Comparison of ENCODE assay signal across 8 cellular contexts in genomic region chr3:40310690-40311089, GRCh38. TPM values are rescaled to one million over a fixed set of nuclear protein-coding genes. Genes with fewer than 3 reads are reported as not detected.
DNase-seq lines count a peak whose midpoint lies in the region; ATAC-seq lines count a peak whose summit lies in the region.

No MANE protein-coding gene starts in this region.

- H3K4me1 Mint-ChIP-seq in activated CD4-positive, alpha-beta T cell treated with anti-CD3 and anti-CD28 coated beads for 36 hours: peaks cover 25% of the 10 kb centered on the region
- H3K4me1 Mint-ChIP-seq in activated T-helper 17 cell treated with anti-CD3 and anti-CD28 coated beads, Interleukin-2, amount 50 U/mL, for 72 hours: no peaks in the 10 kb centered on the region
- H3K4me1 Mint-ChIP-seq in stimulated activated memory B cell treated with anti-CD40 and anti-IgM and Interleukin-4, amounts not matched to agents 10 μg/mL and 1 μg/mL and 100 μg/mL, for 72 hours: peaks cover 14% of the 10 kb centered on the region

- intact Hi-C loops in activated CD4-positive, alpha-beta T cell treated with anti-CD3 and anti-CD28 coated beads for 36 hours (cut with DNase I, micrococcal nuclease): no loop called here

- H3K36me3 Mint-ChIP-seq in activated CD4-positive, alpha-beta T cell treated with anti-CD3 and anti-CD28 coated beads for 36 hours (ENCODE audit: low read depth): peaks cover 29% of the 10 kb centered on the region
- H3K36me3 Mint-ChIP-seq in activated T-helper 17 cell treated with anti-CD3 and anti-CD28 coated beads, Interleukin-2, amount 50 U/mL, for 72 hours (ENCODE audit: low read depth): peaks cover 59% of the 10 kb centered on the region
- H3K36me3 Mint-ChIP-seq in stimulated activated memory B cell treated with anti-CD40 and anti-IgM and Interleukin-4, amounts not matched to agents 10 μg/mL and 1 μg/mL and 100 μg/mL, for 72 hours: peaks cover 6% of the 10 kb centered on the region

- peak overlapping the region; percentile 100 for H3K4me3 Mint-ChIP-seq in activated CD4-positive, alpha-beta T cell treated with anti-CD3 and anti-CD28 coated beads for 36 hours
- H3K4me3 Mint-ChIP-seq in activated T-helper 17 cell treated with anti-CD3 and anti-CD28 coated beads, Interleukin-2, amount 50 U/mL, for 72 hours: peak overlapping the region; percentile 95
- H3K4me3 Mint-ChIP-seq in stimulated activated memory B cell treated with anti-CD40 and anti-IgM and Interleukin-4, amounts not matched to agents 10 μg/mL and 1 μg/mL and 100 μg/mL, for 72 hours: peak overlapping the region; percentile 99

- CTCF ChIA-PET in activated CD4-positive, alpha-beta T cell treated with anti-CD3 and anti-CD28 coated beads for 36 hours (lab: Charles Lee): interaction anchor here (0.6 to 2.4 kb wide), 4 partner anchors 9 to 119 kb away, joined by 3 to 10 read pairs (median 6); no protein-coding TSS in a partner anchor

- peak overlapping the region; percentile 87 for H3K9ac ChIP-seq in iPS-15b (ENCODE audit: low read depth, low read length)

- POLR2A ChIA-PET in activated CD4-positive, alpha-beta T cell treated with anti-CD3 and anti-CD28 coated beads for 36 hours (lab: Charles Lee): no interaction called here

- peaks cover 5% of the 10 kb centered on the region for H3K4me1 ChIP-seq in iPS-15b (ENCODE audit: control insufficient read depth, insufficient read depth, low read length)

- DNase-seq in activated CD4-positive, alpha-beta T cell treated with anti-CD3 and anti-CD28 coated beads for 36 hours: peak; percentile 21
- no peak for DNase-seq in activated CD4-positive, alpha-beta T cell treated with anti-CD3 and anti-CD28 coated beads, Interleukin-2, amount 50 U/mL, for 1 hour
- no peak for DNase-seq in SHP77 treated with DMSO at 0.1 percent for 48 hours (lab: John Stamatoyannopoulos, UW)

- H3K36me3 ChIP-seq in iPS-15b (ENCODE audit: control insufficient read depth, insufficient read depth, low read length): peaks cover 5% of the 10 kb centered on the region

- H3K27ac Mint-ChIP-seq in activated CD4-positive, alpha-beta T cell treated with anti-CD3 and anti-CD28 coated beads for 36 hours: peak overlapping the region; percentile 99
- peak overlapping the region; percentile 99 for H3K27ac Mint-ChIP-seq in activated T-helper 17 cell treated with anti-CD3 and anti-CD28 coated beads, Interleukin-2, amount 50 U/mL, for 72 hours
- peak overlapping the region; percentile 96 for H3K27ac Mint-ChIP-seq in stimulated activated memory B cell treated with anti-CD40 and anti-IgM and Interleukin-4, amounts not matched to agents 10 μg/mL and 1 μg/mL and 100 μg/mL, for 72 hours

- no peak for ATAC-seq in activated CD4-positive, alpha-beta T cell treated with anti-CD3 and anti-CD28 coated beads for 36 hours
- no peak for ATAC-seq in activated T-helper 17 cell treated with anti-CD3 and anti-CD28 coated beads, Interleukin-2, amount 50 U/mL, for 72 hours (replicated peaks)
- ATAC-seq in stimulated activated memory B cell treated with anti-CD40 and anti-IgM and Interleukin-4, amounts not matched to agents 10 μg/mL and 1 μg/mL and 100 μg/mL, for 72 hours: no peak
- ATAC-seq in GM19463 (IDR thresholded peaks at IDR 0.05; ENCODE audit: unreplicated experiment) (no peak), HG02981 (IDR thresholded peaks at IDR 0.05; ENCODE audit: unreplicated experiment) (no peak)

- H3K4me3 ChIP-seq in iPS-15b (ENCODE audit: low read depth, low read length): peak overlapping the region; percentile 84

- no peaks in the 10 kb centered on the region for H3K27me3 Mint-ChIP-seq in activated CD4-positive, alpha-beta T cell treated with anti-CD3 and anti-CD28 coated beads for 36 hours
- H3K27me3 Mint-ChIP-seq in activated T-helper 17 cell treated with anti-CD3 and anti-CD28 coated beads, Interleukin-2, amount 50 U/mL, for 72 hours: no peaks in the 10 kb centered on the region
- no peaks in the 10 kb centered on the region for H3K27me3 Mint-ChIP-seq in stimulated activated memory B cell treated with anti-CD40 and anti-IgM and Interleukin-4, amounts not matched to agents 10 μg/mL and 1 μg/mL and 100 μg/mL, for 72 hours

- H3K9me3 Mint-ChIP-seq in activated CD4-positive, alpha-beta T cell treated with anti-CD3 and anti-CD28 coated beads for 36 hours (ENCODE audit: low read depth): no peaks in the 10 kb centered on the region
- H3K9me3 Mint-ChIP-seq in activated T-helper 17 cell treated with anti-CD3 and anti-CD28 coated beads, Interleukin-2, amount 50 U/mL, for 72 hours: no peaks in the 10 kb centered on the region
- no peaks in the 10 kb centered on the region for H3K9me3 Mint-ChIP-seq in stimulated activated memory B cell treated with anti-CD40 and anti-IgM and Interleukin-4, amounts not matched to agents 10 μg/mL and 1 μg/mL and 100 μg/mL, for 72 hours

- H3K9me3 ChIP-seq in iPS-15b (ENCODE audit: control insufficient read depth, insufficient read depth, low read length): no peaks in the 10 kb centered on the region

- H3K27me3 ChIP-seq in iPS-15b (ENCODE audit: control insufficient read depth, insufficient read depth, low read length): no peaks in the 10 kb centered on the region

RNA-seq across cellular contexts. Expression of gene EIF1B, which starts 1.2 kb away (rescaled TPM):
- 10 to 100 TPM; 35.1 to 39.2 TPM for total RNA-seq in activated CD4-positive, alpha-beta T cell treated with anti-CD3 and anti-CD28 coated beads for 36 hours
- total RNA-seq in activated T-helper 17 cell treated with anti-CD3 and anti-CD28 coated beads, Interleukin-2, amount 50 U/mL, for 72 hours: 10 to 100 TPM; 36.3 to 36.8 TPM
